ENCODE assay signal across 9 cellular contexts in genomic region chr17:36948717-36949460, GRCh38. TPM values are rescaled to one million over a fixed set of nuclear protein-coding genes. Genes with fewer than 3 reads are reported as not detected.
DNase-seq lines count a peak whose midpoint lies in the region; ATAC-seq, FAIRE-seq and TF ChIP-seq lines count a peak whose summit lies in the region.
"Had no signal": no experiment of that assay in that cellular context is flagged by ENCODE, and none has a peak within 500 bp of the region (broad histone marks: within the 10 kb centered on the region; RNA-seq: fewer than 3 reads in every experiment).

AATF (plus strand) TSS chr17:36948954; CDS start chr17:36949126, 172 bp downstream.

- peak within 1 kb of the TSS; percentile 99 for H2AFZ ChIP-seq in keratinocyte (ENCODE audit: control insufficient read depth, low read length)

- peak; percentile 95 for TF ChIP-seq POLR2A in GM19099 (IDR thresholded peaks at IDR 0.05; ENCODE audit: extremely low read depth, insufficient read length, low read depth)

- H3K4me3 Mint-ChIP-seq in central memory CD8-positive, alpha-beta T cell, result peak within 1 kb of the TSS; percentile 94

- peaks cover 6% of the 10 kb centered on the region for H3K9me1 ChIP-seq in keratinocyte (ENCODE audit: control insufficient read depth, extremely low read depth, insufficient read depth, low read length)

- no peak for FAIRE-seq in keratinocyte (lab: Jason Lieb, UNC)
- FAIRE-seq: TTC549 had no signal

- H3K4me2 ChIP-seq in keratinocyte (ENCODE audit: control insufficient read depth, extremely low read depth, insufficient read depth, low read depth, low read length), result peak within 1 kb of the TSS; percentile 99

- H3K36me3 ChIP-seq in keratinocyte (ENCODE audit: control insufficient read depth in 2 of 2, extremely low read depth in 1 of 2, insufficient read depth in 2 of 2, low read length in 2 of 2), result peaks cover 2 to 14% of the 10 kb centered on the region in 2 experiments

- H3K27me3 ChIP-seq in keratinocyte (ENCODE audit: control insufficient read depth, extremely low read depth, insufficient read depth, low read length), result peaks cover 37% of the 10 kb centered on the region

- H3K79me2 ChIP-seq in keratinocyte (ENCODE audit: control insufficient read depth, insufficient read depth, low read length), result peaks cover 40% of the 10 kb centered on the region

- peaks cover 39% of the 10 kb centered on the region for H3K36me3 Mint-ChIP-seq in central memory CD8-positive, alpha-beta T cell (ENCODE audit: insufficient read depth)

- peaks cover 3% of the 10 kb centered on the region for H4K20me1 ChIP-seq in keratinocyte (ENCODE audit: control insufficient read depth, extremely low read depth, insufficient read depth, low read length)

- peak within 1 kb of the TSS; percentile 91 to 98 (median 95) for H3K4me3 ChIP-seq in keratinocyte (ENCODE audit: control insufficient read depth in 2 of 3, extremely low read depth in 1 of 3, insufficient read depth in 2 of 3, low read depth in 1 of 3, low read length in 3 of 3)

- no peaks in the 10 kb centered on the region for H3K9me3 Mint-ChIP-seq in central memory CD8-positive, alpha-beta T cell

- H3K9ac ChIP-seq in keratinocyte (ENCODE audit: control insufficient read depth, extremely low read depth, insufficient read depth, low read length), result peak within 1 kb of the TSS; percentile 94

- dilution Hi-C loops in keratinocyte (cut with MboI; ENCODE audit: extremely low pct_ligation_motif_present, low sequenced_read_pairs), result no loop called here

- H3K4me1 Mint-ChIP-seq in central memory CD8-positive, alpha-beta T cell, result peaks cover 51% of the 10 kb centered on the region

- peaks cover 34% of the 10 kb centered on the region for H3K27me3 Mint-ChIP-seq in central memory CD8-positive, alpha-beta T cell

- peak within 1 kb of the TSS; percentile 91 for H3K27ac Mint-ChIP-seq in central memory CD8-positive, alpha-beta T cell (ENCODE audit: low read depth)

- peak; percentile 60 for ATAC-seq in HG03378 (IDR thresholded peaks at IDR 0.05; ENCODE audit: unreplicated experiment)
- peak; percentile 96 to 97 for ATAC-seq in activated CD4-positive, CD25-positive, alpha-beta regulatory T cell treated with anti-CD3 and anti-CD28 coated beads, Interleukin-2, amount 50 U/mL, for 24 hours
- peak; percentile 97 for ATAC-seq in central memory CD8-positive, alpha-beta T cell (replicated peaks; ENCODE audit: extremely low read depth, poor library complexity, severe bottlenecking)

- peak within 1 kb of the TSS; percentile 85 for H3K27ac ChIP-seq in keratinocyte (ENCODE audit: control insufficient read depth, insufficient read depth, low read length)

- no peak for TF ChIP-seq CTCF in keratinocyte (optimal IDR thresholded peaks at IDR 0.05 in 1 of 3, IDR thresholded peaks at IDR 0.05 in 1 of 3, conservative IDR thresholded peaks at IDR 0.05 in 1 of 3; ENCODE audit: extremely low read depth in 1 of 3, insufficient read depth in 2 of 3, low read length in 3 of 3)

- DNase-seq in AG20443 (ENCODE audit: low spot score), result peak; percentile 99
- peak; percentile 78 for DNase-seq in NCI-H446 treated with DMSO at 0.1 percent for 48 hours (lab: John Stamatoyannopoulos, UW)
- peak; percentile 94 for DNase-seq in central memory CD8-positive, alpha-beta T cell (ENCODE audit: low spot score in 2 of 2)
- DNase-seq in keratinocyte (ENCODE audit: low read depth, low spot score), result peak; percentile 77
- DNase-seq in stimulated activated CD4-positive, alpha-beta T cell treated with anti-CD3 and anti-CD28 coated beads, Interleukin-12 subunit alpha, Interleukin-12 subunit beta, amount 100 ng/mL, for 48 hours (ENCODE audit: low read depth in 2 of 3, low spot score in 1 of 3), result peak; percentile 93 to 95 (median 94)

- H3K9me3 ChIP-seq in keratinocyte (ENCODE audit: control insufficient read depth, low read depth, low read length), result no peaks in the 10 kb centered on the region

- H3K4me1 ChIP-seq in keratinocyte (ENCODE audit: control insufficient read depth, extremely low read depth, insufficient read depth, low read length), result peaks cover 20% of the 10 kb centered on the region

RNA-seq across cellular contexts. Expression of gene AATF, which starts in this region (rescaled TPM):
- polyA plus RNA-seq in keratinocyte, result 15.7 to 31.0 TPM (median 30.4 TPM) in 3 replicates
- 130 TPM for polyA plus RNA-seq in keratinocyte (2011; ENCODE audit: low read depth)
- polyA plus RNA-seq in keratinocyte (2011; cell fraction: cytosol; rRNA removed), result 27.0 and 28.5 TPM in 2 replicates
- polyA plus RNA-seq in keratinocyte (2011; cell fraction: nucleus; rRNA removed), result 32.1 and 37.4 TPM in 2 replicates
- polyA plus RNA-seq in keratinocyte (2012; ENCODE audit: low replicate concordance), result 40.3 and 58.4 TPM in 2 replicates
- polyA minus RNA-seq in keratinocyte, result 16.7 to 58.6 TPM (median 25.7 TPM) in 3 replicates
- polyA minus RNA-seq in keratinocyte (2011; cell fraction: cytosol; rRNA and poly(A)+ RNA removed), result 14.8 TPM
- 10.7 and 13.7 TPM in 2 replicates for polyA minus RNA-seq in keratinocyte (2011; cell fraction: nucleus; rRNA and poly(A)+ RNA removed)

Comparison
In these comparisons a context has a peak if more than half of its experiments do, and no peak if none do; other contexts are left out.
1. Peak in every context shown above with its lines: DNase-seq, ATAC-seq, H3K4me3 ChIP-seq and H3K27ac ChIP-seq.